Comparison of ENCODE assay signal across 8 cellular contexts in genomic region chr3:11846281-11847034, GRCh38. TPM values are rescaled to one million over a fixed set of nuclear protein-coding genes. Genes with fewer than 3 reads are reported as not detected.
A peak's percentile ranks its signal among the peaks of the same experiment; 100 is the strongest.
DNase-seq lines count a peak whose midpoint lies in the region; ATAC-seq, FAIRE-seq and TF ChIP-seq lines count a peak whose summit lies in the region.

TAMM41 (minus strand) TSS chr3:11846885; CDS start chr3:11846636, 249 bp downstream.

- H3K56ac ChIP-seq in H1 (replicated peaks; ENCODE audit: insufficient read length, low read depth, low read length) (no peak within 1 kb of the TSS), mesendoderm (ENCODE audit: low read length) (peak within 1 kb of the TSS; percentile 98)

- ATAC-seq in GM19463 (IDR thresholded peaks at IDR 0.05; ENCODE audit: unreplicated experiment) = peak; percentile 100

- no peak within 1 kb of the TSS for H3K14ac ChIP-seq in H1 (ENCODE audit: insufficient read length)

- TF ChIP-seq POLR2A in H1 (IDR thresholded peaks at IDR 0.05; ENCODE audit: control extremely low read depth in 1 of 2, low read depth in 2 of 2, low read length in 2 of 2) = peak in 1 of 2 experiments; percentile 70; a peak in 1 of 3 replicates

- H2AK5ac ChIP-seq in H1 (ENCODE audit: low read depth, low read length) = no peak within 1 kb of the TSS
- no peak within 1 kb of the TSS for H2AK5ac ChIP-seq in mesendoderm (ENCODE audit: low read length)

- peaks cover 0 to 2% (median 0%) of the 10 kb centered on the region in 4 experiments; a peak in 3 of 7 replicates for H3K4me1 ChIP-seq in H1 (replicated peaks in 1 of 4; ENCODE audit: control insufficient read depth in 3 of 4, insufficient read depth in 4 of 4, low read length in 3 of 4)
- no peaks in the 10 kb centered on the region for H3K4me1 ChIP-seq in mesendoderm (ENCODE audit: control insufficient read depth, low read depth, low read length)

- no peak for TF ChIP-seq EP300 in H1 (IDR thresholded peaks at IDR 0.05; ENCODE audit: borderline replicate concordance in 1 of 2, low read depth in 2 of 2, low read length in 2 of 2)

- DNase-seq in COLO829 (ENCODE audit: low spot score) = peak; percentile 82
- peak; percentile 49 for DNase-seq in HPDE6-E6E7 (ENCODE audit: extremely low spot score)
- DNase-seq in NOMO-1 (lab: John Stamatoyannopoulos, UW; ENCODE audit: unreplicated experiment in 2 of 2) = peak; percentile 89 to 92
- DNase-seq in activated CD8-positive, alpha-beta memory T cell treated with anti-CD3 and anti-CD28 coated beads for 4 hours (ENCODE audit: low read depth in 2 of 2) = peak; percentile 77 to 85
- DNase-seq in H1 (ENCODE audit: low read depth in 1 of 2, low spot score in 2 of 2) = peak; percentile 50 to 74
- DNase-seq in mesendoderm = peak; percentile 90
- peak; percentile 74 for DNase-seq in stimulated activated CD8-positive, alpha-beta memory T cell treated with anti-CD3 and anti-CD28 coated beads, Interleukin-15, amount 100 ng/mL, for 1 hour (ENCODE audit: low read depth)

- peak within 1 kb of the TSS; percentile 13 for H4K5ac ChIP-seq in H1 (ENCODE audit: insufficient read length, low read depth, low read length)
- H4K5ac ChIP-seq in mesendoderm (ENCODE audit: low read length) = peak within 1 kb of the TSS; percentile 73

- H3K9me3 ChIP-seq in H1 (ENCODE audit: insufficient read depth in 2 of 2, low read depth in 1 of 2, low read length in 1 of 2) = no peaks in the 10 kb centered on the region

- H3K27ac ChIP-seq in H1 (ENCODE audit: low read depth, low read length) = no peak within 1 kb of the TSS
- no peak within 1 kb of the TSS for H3K27ac ChIP-seq in mesendoderm (ENCODE audit: low read depth, low read length)

- peak; percentile 82 to 91 (median 82) for TF ChIP-seq CTCF in H1 (IDR thresholded peaks at IDR 0.05; ENCODE audit: control extremely low read depth in 1 of 3, insufficient read depth in 1 of 3, low read depth in 1 of 3, low read length in 3 of 3)

- H2BK15ac ChIP-seq in H1 (ENCODE audit: low read length) = peak within 1 kb of the TSS; percentile 18; the same call in 1 of the 2 replicates
- no peak within 1 kb of the TSS for H2BK15ac ChIP-seq in mesendoderm (replicated peaks; ENCODE audit: low read depth)

- H3K4ac ChIP-seq in H1 (replicated peaks; ENCODE audit: insufficient read length, low read depth, low read length) (peak within 1 kb of the TSS; percentile 89), mesendoderm (ENCODE audit: low read depth, low read length) (no peak within 1 kb of the TSS)

- no peaks in the 10 kb centered on the region for H3K79me1 ChIP-seq in H1 (ENCODE audit: low read depth, low read length)
- H3K79me1 ChIP-seq in mesendoderm (ENCODE audit: low read length) = peaks cover 6% of the 10 kb centered on the region

- H2BK12ac ChIP-seq in H1 (ENCODE audit: low read depth, low read length) = no peak within 1 kb of the TSS

- peak; percentile 34 to 55; a peak in 3 of 4 replicates for TF ChIP-seq RAD21 in H1 (IDR thresholded peaks at IDR 0.05 in 1 of 2, conservative IDR thresholded peaks at IDR 0.05 in 1 of 2; ENCODE audit: low read depth in 2 of 2, low read length in 2 of 2)

- no peaks in the 10 kb centered on the region for H4K20me1 ChIP-seq in H1 (replicated peaks in 1 of 2; ENCODE audit: control insufficient read depth in 1 of 2, insufficient read depth in 2 of 2, low read length in 2 of 2)

- H2BK20ac ChIP-seq in H1 (ENCODE audit: low read length) = no peak within 1 kb of the TSS

- H4K91ac ChIP-seq in H1 (replicated peaks; ENCODE audit: insufficient read length, low read length) = peak within 1 kb of the TSS; percentile 59

- H3K79me2 ChIP-seq in H1 (ENCODE audit: control insufficient read depth in 1 of 2, insufficient read depth in 2 of 2, low read length in 2 of 2) (peaks cover 0 to 5% of the 10 kb centered on the region in 2 experiments; a peak in 1 of 4 replicates), mesendoderm (ENCODE audit: control insufficient read depth, insufficient read depth, low read length) (peaks cover 4% of the 10 kb centered on the region)

- H3K23me2 ChIP-seq in H1 (ENCODE audit: low read depth, low read length) = peaks cover 9% of the 10 kb centered on the region; the same call in 1 of the 2 replicates

- peak within 1 kb of the TSS; percentile 54; the same call in 1 of the 2 replicates for H2BK5ac ChIP-seq in H1 (ENCODE audit: low read depth, low read length)
- peak within 1 kb of the TSS; percentile 6 for H2BK5ac ChIP-seq in mesendoderm (ENCODE audit: low read length)

- H3K23ac ChIP-seq in H1 (ENCODE audit: insufficient read length) (no peak within 1 kb of the TSS), mesendoderm (ENCODE audit: low read length) (no peak within 1 kb of the TSS)

- H2BK120ac ChIP-seq in H1 (replicated peaks; ENCODE audit: low read depth, low read length) (no peak within 1 kb of the TSS), mesendoderm (ENCODE audit: low read depth, low read length) (no peak within 1 kb of the TSS)

- H4K8ac ChIP-seq in H1 (ENCODE audit: extremely low read depth, insufficient read depth, low read length) (peak within 1 kb of the TSS; percentile 83; the same call in 1 of the 2 replicates), mesendoderm (ENCODE audit: low read depth, low read length) (no peak within 1 kb of the TSS)

- peaks cover 0 to 13% (median 3%) of the 10 kb centered on the region in 4 experiments; a peak in 3 of 7 replicates for H3K27me3 ChIP-seq in H1 (replicated peaks in 1 of 4; ENCODE audit: control insufficient read depth in 3 of 4, extremely low read depth in 1 of 4, insufficient read depth in 3 of 4, low read length in 3 of 4)
- H3K27me3 ChIP-seq in mesendoderm (ENCODE audit: insufficient read depth, low read length, poor library complexity) = no peaks in the 10 kb centered on the region

- 1% methylated on average over 51 of the region's 58 CpGs; no CpG with 5 or more reads in 1 of the 2 experiments for WGBS in H1 (ENCODE audit: extremely low coverage in 1 of 2, insufficient coverage in 1 of 2, insufficient read length in 1 of 2, insufficient replicate concordance in 2 of 2, low coverage in 1 of 2, low lambda C conversion rate in 2 of 2, missing lambda C conversion rate in 1 of 2), 2 experiments
- WGBS in mesendoderm (ENCODE audit: extremely low coverage, insufficient coverage, low lambda C conversion rate) = no CpG with 5 or more reads among the region's 58 CpGs

- POLR2A ChIA-PET in H1 (lab: Charles Lee; ENCODE audit: partially characterized antibody) = no interaction called here

- H3K9ac ChIP-seq in H1 (replicated peaks in 1 of 4; ENCODE audit: extremely low read depth in 1 of 4, low read depth in 3 of 4, low read length in 3 of 4) (peak within 1 kb of the TSS; percentile 68 to 75 (median 72)), mesendoderm (ENCODE audit: low read length) (peak within 1 kb of the TSS; percentile 74)

- H3K4me2 ChIP-seq in H1 (ENCODE audit: insufficient read depth in 1 of 2, low read depth in 2 of 2, low read length in 2 of 2) = peak within 1 kb of the TSS; percentile 85 to 91
- peak within 1 kb of the TSS; percentile 90 for H3K4me2 ChIP-seq in mesendoderm (ENCODE audit: low read length)

- peaks cover 0 to 15% (median 10%) of the 10 kb centered on the region in 4 experiments; a peak in 5 of 8 replicates for H3K36me3 ChIP-seq in H1 (ENCODE audit: control insufficient read depth in 2 of 4, insufficient read depth in 4 of 4, low read length in 3 of 4)
- no peaks in the 10 kb centered on the region for H3K36me3 ChIP-seq in mesendoderm (ENCODE audit: control insufficient read depth, insufficient read depth, low read length)

- peak within 1 kb of the TSS; percentile 72 to 90 (median 86) for H3K4me3 ChIP-seq in H1 (ENCODE audit: extremely low read depth in 1 of 4, insufficient read depth in 2 of 4, low read depth in 3 of 4, low read length in 4 of 4)
- H3K4me3 ChIP-seq in mesendoderm (ENCODE audit: low read length) = peak within 1 kb of the TSS; percentile 92

- H2AFZ ChIP-seq in H1 (ENCODE audit: low read length) = peak within 1 kb of the TSS; percentile 91

- FAIRE-seq in H1 (lab: Jason Lieb, UNC) = no peak

- CTCF ChIA-PET in H1 (lab: Charles Lee; ENCODE audit: partially characterized antibody) = interaction anchor here (0.6 to 1.5 kb wide), 12 partner anchors 9 to 467 kb away, joined by 3 to 6 read pairs (median 4); no protein-coding TSS in a partner anchor

- peak within 1 kb of the TSS; percentile 39; the same call in 1 of the 2 replicates for H3K18ac ChIP-seq in H1 (ENCODE audit: extremely low read depth, low read length)
- no peak within 1 kb of the TSS for H3K18ac ChIP-seq in mesendoderm (ENCODE audit: low read length)

TF ChIP-seq in H1, 55 proteins besides CTCF, POLR2A, EP300 and RAD21 (continues in another document):
- TF ChIP-seq JUN (IDR thresholded peaks at IDR 0.05; ENCODE audit: low read depth, low read length) = no peak

RNA-seq across cellular contexts. Expression of gene TAMM41, which starts in this region (rescaled TPM):
- 16.9 and 17.5 TPM in 2 replicates for total RNA-seq in H1 (2021; fragmentation: NEBNext Ultra II Directional; extraction: Animal tissue kit (Norgen Biotek cat#: 25700))
- polyA plus RNA-seq in H1 (2011; rRNA removed) = 22.5 and 30.1 TPM in 2 replicates
- 21.8 TPM for polyA plus RNA-seq in H1 (2011; cell fraction: cytosol; rRNA removed)
- polyA plus RNA-seq in H1 (2011; cell fraction: nucleus; rRNA removed) = 42.3 TPM
- polyA plus RNA-seq in H1 (2012, experiment 1 of 2) = 13.1 to 22.3 TPM (median 19.0 TPM) in 4 replicates
- polyA plus RNA-seq in H1 (2012, experiment 2 of 2) = 9.8 TPM
- 20.8 TPM for polyA plus RNA-seq in H1 (2013, experiment 1 of 2)
- 20.0 TPM for polyA plus RNA-seq in H1 (2013, experiment 2 of 2)
- 17.0 and 20.2 TPM in 2 replicates for polyA minus RNA-seq in H1 (2011; rRNA and poly(A)+ RNA removed)
- polyA minus RNA-seq in H1 (2011; cell fraction: cytosol; rRNA and poly(A)+ RNA removed) = 27.3 TPM
- 43.9 TPM for polyA minus RNA-seq in H1 (2011; cell fraction: nucleus; rRNA and poly(A)+ RNA removed)
- polyA plus RNA-seq in mesendoderm (2013, experiment 1 of 2) = 18.7 TPM
- 17.5 TPM for polyA plus RNA-seq in mesendoderm (2013, experiment 2 of 2)
